Comparison of ENCODE assay signal across 1 cellular context in the genomic region with DNA sequence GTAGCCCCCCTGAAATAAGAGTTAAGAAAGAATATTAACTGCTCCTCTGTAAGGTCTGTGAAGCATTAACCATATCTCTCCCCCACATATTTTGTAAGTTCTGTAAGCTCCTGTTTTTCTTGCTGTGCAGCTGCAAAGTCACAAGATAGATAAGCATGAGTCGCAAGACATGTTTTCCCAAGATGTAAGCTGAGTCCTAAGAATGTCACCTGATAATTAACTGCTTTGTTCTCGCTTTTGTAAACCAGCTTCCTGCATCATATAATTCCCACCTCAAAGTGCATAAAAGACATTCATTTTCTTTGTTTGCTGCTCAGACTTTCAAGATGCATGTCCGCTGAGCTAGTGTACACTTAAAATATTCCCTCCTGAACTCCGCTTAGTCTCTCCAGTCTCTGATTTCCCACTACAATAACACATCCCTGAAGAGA.
TF ChIP-seq lines count a peak whose summit lies in the region.

No MANE protein-coding gene starts in this region.

TF ChIP-seq in K562, 482 proteins besides CTCF, POLR2A, EP300 and RAD21 (continued from another document and continues in another):
- TF ChIP-seq, protein P1, sequence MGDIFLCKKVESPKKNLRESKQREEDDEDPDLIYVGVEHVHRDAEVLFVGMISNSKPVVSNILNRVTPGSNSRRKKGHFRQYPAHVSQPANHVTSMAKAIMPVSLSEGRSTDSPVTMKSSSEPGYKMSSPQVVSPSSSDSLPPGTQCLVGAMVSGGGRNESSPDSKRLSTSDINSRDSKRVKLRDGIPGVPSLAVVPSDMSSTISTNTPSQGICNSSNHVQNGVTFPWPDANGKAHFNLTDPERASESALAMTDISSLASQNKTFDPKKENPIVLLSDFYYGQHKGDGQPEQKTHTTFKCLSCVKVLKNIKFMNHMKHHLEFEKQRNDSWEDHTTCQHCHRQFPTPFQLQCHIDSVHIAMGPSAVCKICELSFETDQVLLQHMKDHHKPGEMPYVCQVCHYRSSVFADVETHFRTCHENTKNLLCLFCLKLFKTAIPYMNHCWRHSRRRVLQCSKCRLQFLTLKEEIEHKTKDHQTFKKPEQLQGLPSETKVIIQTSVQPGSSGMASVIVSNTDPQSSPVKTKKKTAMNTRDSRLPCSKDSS (IDR thresholded peaks at IDR 0.05; ENCODE audit: low read depth, partially characterized antibody) = no peak
- TF ChIP-seq, protein P2, sequence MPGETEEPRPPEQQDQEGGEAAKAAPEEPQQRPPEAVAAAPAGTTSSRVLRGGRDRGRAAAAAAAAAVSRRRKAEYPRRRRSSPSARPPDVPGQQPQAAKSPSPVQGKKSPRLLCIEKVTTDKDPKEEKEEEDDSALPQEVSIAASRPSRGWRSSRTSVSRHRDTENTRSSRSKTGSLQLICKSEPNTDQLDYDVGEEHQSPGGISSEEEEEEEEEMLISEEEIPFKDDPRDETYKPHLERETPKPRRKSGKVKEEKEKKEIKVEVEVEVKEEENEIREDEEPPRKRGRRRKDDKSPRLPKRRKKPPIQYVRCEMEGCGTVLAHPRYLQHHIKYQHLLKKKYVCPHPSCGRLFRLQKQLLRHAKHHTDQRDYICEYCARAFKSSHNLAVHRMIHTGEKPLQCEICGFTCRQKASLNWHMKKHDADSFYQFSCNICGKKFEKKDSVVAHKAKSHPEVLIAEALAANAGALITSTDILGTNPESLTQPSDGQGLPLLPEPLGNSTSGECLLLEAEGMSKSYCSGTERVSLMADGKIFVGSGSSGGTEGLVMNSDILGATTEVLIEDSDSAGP (CRISPR knock-in tag; IDR thresholded peaks at IDR 0.05) = no peak
- no peak for TF ChIP-seq MECOM (CRISPR knock-in tag; IDR thresholded peaks at IDR 0.05)
- peak; percentile 70; the same call in 1 of the 2 replicates for TF ChIP-seq TRIM28 (IDR thresholded peaks at IDR 0.05)
- TF ChIP-seq STAT5A (IDR thresholded peaks at IDR 0.05; ENCODE audit: borderline replicate concordance, low read length) = peak; percentile 76
- TF ChIP-seq MIER1 (IDR thresholded peaks at IDR 0.05; ENCODE audit: low read depth) = no peak
- TF ChIP-seq, protein P3, sequence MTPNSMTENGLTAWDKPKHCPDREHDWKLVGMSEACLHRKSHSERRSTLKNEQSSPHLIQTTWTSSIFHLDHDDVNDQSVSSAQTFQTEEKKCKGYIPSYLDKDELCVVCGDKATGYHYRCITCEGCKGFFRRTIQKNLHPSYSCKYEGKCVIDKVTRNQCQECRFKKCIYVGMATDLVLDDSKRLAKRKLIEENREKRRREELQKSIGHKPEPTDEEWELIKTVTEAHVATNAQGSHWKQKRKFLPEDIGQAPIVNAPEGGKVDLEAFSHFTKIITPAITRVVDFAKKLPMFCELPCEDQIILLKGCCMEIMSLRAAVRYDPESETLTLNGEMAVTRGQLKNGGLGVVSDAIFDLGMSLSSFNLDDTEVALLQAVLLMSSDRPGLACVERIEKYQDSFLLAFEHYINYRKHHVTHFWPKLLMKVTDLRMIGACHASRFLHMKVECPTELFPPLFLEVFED (CRISPR knock-in tag; conservative IDR thresholded peaks at IDR 0.05) = no peak
- TF ChIP-seq MTF1 (CRISPR knock-in tag; IDR thresholded peaks at IDR 0.05; ENCODE audit: borderline replicate concordance) = no peak
- TF ChIP-seq SAP30 (IDR thresholded peaks at IDR 0.05; ENCODE audit: borderline replicate concordance, insufficient read depth, low read depth, low read length, poor library complexity, severe bottlenecking) = no peak
- no peak for TF ChIP-seq RBM22 (IDR thresholded peaks at IDR 0.05; ENCODE audit: low read depth, low read length, poor library complexity, severe bottlenecking)
- TF ChIP-seq NELFE (IDR thresholded peaks at IDR 0.05; ENCODE audit: insufficient read depth, insufficient read length) = no peak
- no peak for TF ChIP-seq BMI1 (IDR thresholded peaks at IDR 0.05; ENCODE audit: low read length)
- no peak for TF ChIP-seq ZNF134 (CRISPR knock-in tag; conservative IDR thresholded peaks at IDR 0.05)
- TF ChIP-seq U2AF1 (optimal IDR thresholded peaks at IDR 0.05; ENCODE audit: low read depth, low read length) = no peak
- TF ChIP-seq, protein P4, sequence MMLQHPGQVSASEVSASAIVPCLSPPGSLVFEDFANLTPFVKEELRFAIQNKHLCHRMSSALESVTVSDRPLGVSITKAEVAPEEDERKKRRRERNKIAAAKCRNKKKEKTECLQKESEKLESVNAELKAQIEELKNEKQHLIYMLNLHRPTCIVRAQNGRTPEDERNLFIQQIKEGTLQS (IDR thresholded peaks at IDR 0.05) = no peak; the same call in 1 of the 2 replicates
- TF ChIP-seq, protein P4 (CRISPR knock-in tag; conservative IDR thresholded peaks at IDR 0.05) = no peak
- no peak for TF ChIP-seq ZNF408 (CRISPR knock-in tag; IDR thresholded peaks at IDR 0.05; ENCODE audit: low read depth)
- no peak for TF ChIP-seq ZC3H8 (IDR thresholded peaks at IDR 0.05)
- TF ChIP-seq, protein P5, sequence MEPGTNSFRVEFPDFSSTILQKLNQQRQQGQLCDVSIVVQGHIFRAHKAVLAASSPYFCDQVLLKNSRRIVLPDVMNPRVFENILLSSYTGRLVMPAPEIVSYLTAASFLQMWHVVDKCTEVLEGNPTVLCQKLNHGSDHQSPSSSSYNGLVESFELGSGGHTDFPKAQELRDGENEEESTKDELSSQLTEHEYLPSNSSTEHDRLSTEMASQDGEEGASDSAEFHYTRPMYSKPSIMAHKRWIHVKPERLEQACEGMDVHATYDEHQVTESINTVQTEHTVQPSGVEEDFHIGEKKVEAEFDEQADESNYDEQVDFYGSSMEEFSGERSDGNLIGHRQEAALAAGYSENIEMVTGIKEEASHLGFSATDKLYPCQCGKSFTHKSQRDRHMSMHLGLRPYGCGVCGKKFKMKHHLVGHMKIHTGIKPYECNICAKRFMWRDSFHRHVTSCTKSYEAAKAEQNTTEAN (CRISPR knock-in tag; IDR thresholded peaks at IDR 0.05) = no peak
- peak; percentile 27 for TF ChIP-seq BRD9 (IDR thresholded peaks at IDR 0.05; ENCODE audit: low read depth, partially characterized antibody)
- no peak for TF ChIP-seq NFYB (IDR thresholded peaks at IDR 0.05; ENCODE audit: extremely low read depth, insufficient read length)
- TF ChIP-seq, protein P6, sequence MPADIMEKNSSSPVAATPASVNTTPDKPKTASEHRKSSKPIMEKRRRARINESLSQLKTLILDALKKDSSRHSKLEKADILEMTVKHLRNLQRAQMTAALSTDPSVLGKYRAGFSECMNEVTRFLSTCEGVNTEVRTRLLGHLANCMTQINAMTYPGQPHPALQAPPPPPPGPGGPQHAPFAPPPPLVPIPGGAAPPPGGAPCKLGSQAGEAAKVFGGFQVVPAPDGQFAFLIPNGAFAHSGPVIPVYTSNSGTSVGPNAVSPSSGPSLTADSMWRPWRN (IDR thresholded peaks at IDR 0.05; ENCODE audit: low read depth) = no peak
- TF ChIP-seq ZNF584 (CRISPR knock-in tag; IDR thresholded peaks at IDR 0.05; ENCODE audit: low read depth) = 0 out of 2 replicates have a peak, but pooled peaks have one; percentile 7
- no peak for TF ChIP-seq ZNF583 (CRISPR knock-in tag; IDR thresholded peaks at IDR 0.05)
- no peak for TF ChIP-seq POLR3G (IDR thresholded peaks at IDR 0.05; ENCODE audit: extremely low read depth, insufficient read length, insufficient replicate concordance)
- TF ChIP-seq ZNF23 (CRISPR knock-in tag; IDR thresholded peaks at IDR 0.05) = no peak
- TF ChIP-seq TAF7 (tag; IDR thresholded peaks at IDR 0.05) = no peak
- TF ChIP-seq, protein P7, sequence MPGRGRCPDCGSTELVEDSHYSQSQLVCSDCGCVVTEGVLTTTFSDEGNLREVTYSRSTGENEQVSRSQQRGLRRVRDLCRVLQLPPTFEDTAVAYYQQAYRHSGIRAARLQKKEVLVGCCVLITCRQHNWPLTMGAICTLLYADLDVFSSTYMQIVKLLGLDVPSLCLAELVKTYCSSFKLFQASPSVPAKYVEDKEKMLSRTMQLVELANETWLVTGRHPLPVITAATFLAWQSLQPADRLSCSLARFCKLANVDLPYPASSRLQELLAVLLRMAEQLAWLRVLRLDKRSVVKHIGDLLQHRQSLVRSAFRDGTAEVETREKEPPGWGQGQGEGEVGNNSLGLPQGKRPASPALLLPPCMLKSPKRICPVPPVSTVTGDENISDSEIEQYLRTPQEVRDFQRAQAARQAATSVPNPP (IDR thresholded peaks at IDR 0.05; ENCODE audit: borderline replicate concordance, insufficient read depth, insufficient read length) = no peak
- TF ChIP-seq, protein P8, sequence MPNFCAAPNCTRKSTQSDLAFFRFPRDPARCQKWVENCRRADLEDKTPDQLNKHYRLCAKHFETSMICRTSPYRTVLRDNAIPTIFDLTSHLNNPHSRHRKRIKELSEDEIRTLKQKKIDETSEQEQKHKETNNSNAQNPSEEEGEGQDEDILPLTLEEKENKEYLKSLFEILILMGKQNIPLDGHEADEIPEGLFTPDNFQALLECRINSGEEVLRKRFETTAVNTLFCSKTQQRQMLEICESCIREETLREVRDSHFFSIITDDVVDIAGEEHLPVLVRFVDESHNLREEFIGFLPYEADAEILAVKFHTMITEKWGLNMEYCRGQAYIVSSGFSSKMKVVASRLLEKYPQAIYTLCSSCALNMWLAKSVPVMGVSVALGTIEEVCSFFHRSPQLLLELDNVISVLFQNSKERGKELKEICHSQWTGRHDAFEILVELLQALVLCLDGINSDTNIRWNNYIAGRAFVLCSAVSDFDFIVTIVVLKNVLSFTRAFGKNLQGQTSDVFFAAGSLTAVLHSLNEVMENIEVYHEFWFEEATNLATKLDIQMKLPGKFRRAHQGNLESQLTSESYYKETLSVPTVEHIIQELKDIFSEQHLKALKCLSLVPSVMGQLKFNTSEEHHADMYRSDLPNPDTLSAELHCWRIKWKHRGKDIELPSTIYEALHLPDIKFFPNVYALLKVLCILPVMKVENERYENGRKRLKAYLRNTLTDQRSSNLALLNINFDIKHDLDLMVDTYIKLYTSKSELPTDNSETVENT (CRISPR knock-in tag; IDR thresholded peaks at IDR 0.05) = no peak
- TF ChIP-seq ZZZ3 (IDR thresholded peaks at IDR 0.05) = no peak
- TF ChIP-seq IFI16 (CRISPR knock-in tag; IDR thresholded peaks at IDR 0.05) = no peak
- TF ChIP-seq RBM39 (optimal IDR thresholded peaks at IDR 0.05; ENCODE audit: low read depth, low read length) = no peak
- TF ChIP-seq, protein P9, sequence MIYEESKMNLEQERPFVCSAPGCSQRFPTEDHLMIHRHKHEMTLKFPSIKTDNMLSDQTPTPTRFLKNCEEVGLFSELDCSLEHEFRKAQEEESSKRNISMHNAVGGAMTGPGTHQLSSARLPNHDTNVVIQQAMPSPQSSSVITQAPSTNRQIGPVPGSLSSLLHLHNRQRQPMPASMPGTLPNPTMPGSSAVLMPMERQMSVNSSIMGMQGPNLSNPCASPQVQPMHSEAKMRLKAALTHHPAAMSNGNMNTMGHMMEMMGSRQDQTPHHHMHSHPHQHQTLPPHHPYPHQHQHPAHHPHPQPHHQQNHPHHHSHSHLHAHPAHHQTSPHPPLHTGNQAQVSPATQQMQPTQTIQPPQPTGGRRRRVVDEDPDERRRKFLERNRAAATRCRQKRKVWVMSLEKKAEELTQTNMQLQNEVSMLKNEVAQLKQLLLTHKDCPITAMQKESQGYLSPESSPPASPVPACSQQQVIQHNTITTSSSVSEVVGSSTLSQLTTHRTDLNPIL (CRISPR knock-in tag; IDR thresholded peaks at IDR 0.05) = no peak
- no peak for TF ChIP-seq CHD4 (IDR thresholded peaks at IDR 0.05; ENCODE audit: insufficient read depth, insufficient replicate concordance, low read depth, low read length, poor library complexity, severe bottlenecking)
- TF ChIP-seq, protein P10, sequence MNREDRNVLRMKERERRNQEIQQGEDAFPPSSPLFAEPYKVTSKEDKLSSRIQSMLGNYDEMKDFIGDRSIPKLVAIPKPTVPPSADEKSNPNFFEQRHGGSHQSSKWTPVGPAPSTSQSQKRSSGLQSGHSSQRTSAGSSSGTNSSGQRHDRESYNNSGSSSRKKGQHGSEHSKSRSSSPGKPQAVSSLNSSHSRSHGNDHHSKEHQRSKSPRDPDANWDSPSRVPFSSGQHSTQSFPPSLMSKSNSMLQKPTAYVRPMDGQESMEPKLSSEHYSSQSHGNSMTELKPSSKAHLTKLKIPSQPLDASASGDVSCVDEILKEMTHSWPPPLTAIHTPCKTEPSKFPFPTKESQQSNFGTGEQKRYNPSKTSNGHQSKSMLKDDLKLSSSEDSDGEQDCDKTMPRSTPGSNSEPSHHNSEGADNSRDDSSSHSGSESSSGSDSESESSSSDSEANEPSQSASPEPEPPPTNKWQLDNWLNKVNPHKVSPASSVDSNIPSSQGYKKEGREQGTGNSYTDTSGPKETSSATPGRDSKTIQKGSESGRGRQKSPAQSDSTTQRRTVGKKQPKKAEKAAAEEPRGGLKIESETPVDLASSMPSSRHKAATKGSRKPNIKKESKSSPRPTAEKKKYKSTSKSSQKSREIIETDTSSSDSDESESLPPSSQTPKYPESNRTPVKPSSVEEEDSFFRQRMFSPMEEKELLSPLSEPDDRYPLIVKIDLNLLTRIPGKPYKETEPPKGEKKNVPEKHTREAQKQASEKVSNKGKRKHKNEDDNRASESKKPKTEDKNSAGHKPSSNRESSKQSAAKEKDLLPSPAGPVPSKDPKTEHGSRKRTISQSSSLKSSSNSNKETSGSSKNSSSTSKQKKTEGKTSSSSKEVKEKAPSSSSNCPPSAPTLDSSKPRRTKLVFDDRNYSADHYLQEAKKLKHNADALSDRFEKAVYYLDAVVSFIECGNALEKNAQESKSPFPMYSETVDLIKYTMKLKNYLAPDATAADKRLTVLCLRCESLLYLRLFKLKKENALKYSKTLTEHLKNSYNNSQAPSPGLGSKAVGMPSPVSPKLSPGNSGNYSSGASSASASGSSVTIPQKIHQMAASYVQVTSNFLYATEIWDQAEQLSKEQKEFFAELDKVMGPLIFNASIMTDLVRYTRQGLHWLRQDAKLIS (CRISPR knock-in tag; IDR thresholded peaks at IDR 0.05) = no peak
- no peak for TF ChIP-seq CEBPG (CRISPR knock-in tag; IDR thresholded peaks at IDR 0.05)
- TF ChIP-seq CEBPG (tag; conservative IDR thresholded peaks at IDR 0.05 in 1 of 2, IDR thresholded peaks at IDR 0.05 in 1 of 2) = no peak
- no peak for TF ChIP-seq ZNF436 (CRISPR knock-in tag; IDR thresholded peaks at IDR 0.05)
- TF ChIP-seq COPS2 (conservative IDR thresholded peaks at IDR 0.05) = no peak
- TF ChIP-seq, protein P11, sequence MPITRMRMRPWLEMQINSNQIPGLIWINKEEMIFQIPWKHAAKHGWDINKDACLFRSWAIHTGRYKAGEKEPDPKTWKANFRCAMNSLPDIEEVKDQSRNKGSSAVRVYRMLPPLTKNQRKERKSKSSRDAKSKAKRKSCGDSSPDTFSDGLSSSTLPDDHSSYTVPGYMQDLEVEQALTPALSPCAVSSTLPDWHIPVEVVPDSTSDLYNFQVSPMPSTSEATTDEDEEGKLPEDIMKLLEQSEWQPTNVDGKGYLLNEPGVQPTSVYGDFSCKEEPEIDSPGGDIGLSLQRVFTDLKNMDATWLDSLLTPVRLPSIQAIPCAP (CRISPR knock-in tag; IDR thresholded peaks at IDR 0.05; ENCODE audit: borderline replicate concordance) = no peak
- peak; percentile 43; the same call in 1 of the 2 replicates for TF ChIP-seq CREM (IDR thresholded peaks at IDR 0.05; ENCODE audit: low read depth)
- TF ChIP-seq, protein P12, sequence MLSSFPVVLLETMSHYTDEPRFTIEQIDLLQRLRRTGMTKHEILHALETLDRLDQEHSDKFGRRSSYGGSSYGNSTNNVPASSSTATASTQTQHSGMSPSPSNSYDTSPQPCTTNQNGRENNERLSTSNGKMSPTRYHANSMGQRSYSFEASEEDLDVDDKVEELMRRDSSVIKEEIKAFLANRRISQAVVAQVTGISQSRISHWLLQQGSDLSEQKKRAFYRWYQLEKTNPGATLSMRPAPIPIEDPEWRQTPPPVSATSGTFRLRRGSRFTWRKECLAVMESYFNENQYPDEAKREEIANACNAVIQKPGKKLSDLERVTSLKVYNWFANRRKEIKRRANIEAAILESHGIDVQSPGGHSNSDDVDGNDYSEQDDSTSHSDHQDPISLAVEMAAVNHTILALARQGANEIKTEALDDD (IDR thresholded peaks at IDR 0.05) = no peak
- no peak for TF ChIP-seq XRCC4 (IDR thresholded peaks at IDR 0.05; ENCODE audit: extremely low read depth, insufficient read depth, insufficient read length)
